Comparison of ENCODE assay signal across 24 cellular contexts in the genomic region with DNA sequence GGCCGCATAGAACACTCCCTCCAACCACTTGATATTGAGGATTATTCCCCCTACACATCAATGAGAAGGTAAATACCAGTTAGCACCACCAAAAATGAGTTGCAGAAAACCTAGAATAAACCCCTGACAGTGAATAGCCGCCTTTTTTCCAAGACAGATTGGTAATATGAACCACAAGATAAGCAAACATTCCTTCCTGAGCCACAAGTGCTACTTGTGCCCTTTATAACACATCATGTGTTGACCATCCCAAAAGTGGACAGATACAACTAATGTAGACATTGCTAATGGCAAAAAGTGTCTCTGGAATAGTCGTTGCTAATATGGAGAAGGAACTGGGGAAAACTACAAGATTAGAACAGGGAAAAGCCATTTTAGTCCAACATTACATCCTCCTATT. TPM values are rescaled to one million over a fixed set of nuclear protein-coding genes. Genes with fewer than 3 reads are reported as not detected.
A peak's percentile ranks its signal among the peaks of the same experiment; 100 is the strongest.
DNase-seq lines count a peak whose midpoint lies in the region; ATAC-seq, FAIRE-seq and TF ChIP-seq lines count a peak whose summit lies in the region.
"Had no signal": no experiment of that assay in that cellular context is flagged by ENCODE, and none has a peak within 500 bp of the region (broad histone marks: within the 10 kb centered on the region; RNA-seq: fewer than 3 reads in every experiment).

No MANE protein-coding gene starts in this region.

- ATAC-seq in SK-N-SH treated with all-trans-retinoic acid at 6 μM for 48 hours, result no peak
- ATAC-seq in CD4-positive, alpha-beta T cell (ENCODE audit: poor library complexity), result no peak
- ATAC-seq: A549; CD8-positive, alpha-beta T cell; GM23338 had no signal

- WGBS in trophoblast cell (ENCODE audit: extremely low coverage, insufficient coverage, insufficient read length), result no CpG with 5 or more reads among the region's 3 CpGs

- H3K27me3 ChIP-seq in neutrophil, result no peaks in the 10 kb centered on the region
- no peaks in the 10 kb centered on the region for H3K27me3 ChIP-seq in CD4-positive, alpha-beta T cell (ENCODE audit: control insufficient read depth, insufficient read depth, low read length)
- H3K27me3 ChIP-seq in trophoblast cell (ENCODE audit: insufficient read depth, low read length), result no peaks in the 10 kb centered on the region
- H3K27me3 ChIP-seq: Peyer's patch had no signal

- H3K4me3 Mint-ChIP-seq in CD4-positive, alpha-beta T cell, result no peak overlapping the region
- H3K4me3 Mint-ChIP-seq: CD8-positive, alpha-beta T cell; GM23338; H9 had no signal

- H2AFZ ChIP-seq in trophoblast cell (ENCODE audit: insufficient read depth, low read length, poor library complexity), result no peak overlapping the region

- H4K91ac ChIP-seq in trophoblast cell (ENCODE audit: low read depth, low read length), result no peak overlapping the region

- H3K4ac ChIP-seq in trophoblast cell (ENCODE audit: low read depth, low read length), result no peak overlapping the region

- H3K27ac ChIP-seq in neutrophil (peak overlapping the region; percentile 88), trophoblast cell (ENCODE audit: low read depth, low read length) (no peak overlapping the region)
- H3K27ac ChIP-seq in CD4-positive, alpha-beta T cell (ENCODE audit: low read depth, low read length), result no peak overlapping the region
- H3K27ac ChIP-seq: A549, KMS-11, Peyer's patch had no signal

- no peak for DNase-seq in HTR-8/SVneo (ENCODE audit: insufficient read length, low spot score)
- DNase-seq in OCI-M2 (lab: John Stamatoyannopoulos, UW; ENCODE audit: unreplicated experiment), result peak; percentile 38
- peak; percentile 3 for DNase-seq in fibroblast of peridontal ligament (ENCODE audit: extremely low read depth)
- DNase-seq in activated CD8-positive, alpha-beta memory T cell treated with anti-CD3 and anti-CD28 coated beads, Interleukin-2, amount 50 U/mL, for 4 hours, result no peak
- no peak for DNase-seq in CD4-positive, alpha-beta T cell
- no peak for DNase-seq in trophoblast cell
- DNase-seq: C1 segment of cervical spinal cord; CD8-positive, alpha-beta T cell; DMS79 treated with DMSO at 0.1 percent for 48 hours; H9; NCI-H1092 treated with DMSO at 0.1 percent for 48 hours; NCI-H1436 treated with DMSO at 0.1 percent for 48 hours; NCI-H187 treated with DMSO at 0.1 percent for 48 hours; NCI-H2107; NCI-H524 treated with DMSO at 0.1 percent for 48 hours; NCI-H774; NK-92 treated with Interleukin-12 subunit alpha and Interleukin-12 subunit beta, amount 100 ng/mL, for 24 hours; Peyer's patch; SHP77 treated with DMSO at 0.1 percent for 48 hours had no signal

- POLR2A ChIA-PET in CD4-positive, alpha-beta T cell (lab: Charles Lee), result no interaction called here

- FAIRE-seq in HTR-8/SVneo (lab: Jason Lieb, UNC), result peak; percentile 33
- FAIRE-seq: A549 had no signal

- H4K12ac ChIP-seq in trophoblast cell (ENCODE audit: low read depth, low read length), result no peak overlapping the region

- H3K27ac Mint-ChIP-seq in CD4-positive, alpha-beta T cell, result no peak overlapping the region
- H3K27ac Mint-ChIP-seq: CD8-positive, alpha-beta T cell; GM23338; H9 had no signal

- no peaks in the 10 kb centered on the region for H3K79me1 ChIP-seq in trophoblast cell (ENCODE audit: low read length)

- no peak for TF ChIP-seq CTCF in neutrophil (IDR thresholded peaks at IDR 0.05)
- no peak for TF ChIP-seq CTCF in CD4-positive, alpha-beta T cell (IDR thresholded peaks at IDR 0.05)

- H3K79me2 ChIP-seq in trophoblast cell (ENCODE audit: control insufficient read depth, insufficient read depth, low read length, poor library complexity), result no peaks in the 10 kb centered on the region

- H3K4me1 ChIP-seq in neutrophil (ENCODE audit: control insufficient read depth in 1 of 2, insufficient read depth in 1 of 2, low read depth in 1 of 2, low read length in 1 of 2) (peaks cover 32 to 39% of the 10 kb centered on the region in 2 experiments), trophoblast cell (ENCODE audit: control insufficient read depth in 1 of 2, insufficient read depth in 2 of 2, low read length in 2 of 2) (no peaks in the 10 kb centered on the region)
- H3K4me1 ChIP-seq: A549, Peyer's patch had no signal

- H4K8ac ChIP-seq in trophoblast cell (ENCODE audit: low read depth, low read length), result no peak overlapping the region

- H3K9me3 Mint-ChIP-seq in CD4-positive, alpha-beta T cell, result no peaks in the 10 kb centered on the region
- H3K9me3 Mint-ChIP-seq: CD8-positive, alpha-beta T cell; GM23338; H9 had no signal

- CTCF ChIA-PET in CD4-positive, alpha-beta T cell (lab: Charles Lee), result no interaction called here

- no peak overlapping the region for H2BK120ac ChIP-seq in trophoblast cell (ENCODE audit: insufficient read depth, low read length, poor library complexity)

- H3K27me3 Mint-ChIP-seq in CD4-positive, alpha-beta T cell, result no peaks in the 10 kb centered on the region

- H3K4me2 ChIP-seq in trophoblast cell (ENCODE audit: low read length), result no peak overlapping the region
- H3K4me2 ChIP-seq: A549, GM23338, KMS-11 had no signal

- H3K4me3 ChIP-seq in neutrophil (ENCODE audit: low read depth in 1 of 2, low read length in 1 of 2) (no peak overlapping the region), trophoblast cell (ENCODE audit: low read depth, low read length) (no peak overlapping the region)
- H3K4me3 ChIP-seq: A549, GM23338, Peyer's patch had no signal

- H3K36me3 ChIP-seq in neutrophil (no peaks in the 10 kb centered on the region), trophoblast cell (ENCODE audit: control insufficient read depth in 1 of 2, insufficient read depth in 2 of 2, low read length in 2 of 2) (no peaks in the 10 kb centered on the region)
- H3K36me3 ChIP-seq: Peyer's patch had no signal

- H3K9me3 ChIP-seq in neutrophil (no peaks in the 10 kb centered on the region), trophoblast cell (ENCODE audit: insufficient read depth, low read depth, low read length) (no peaks in the 10 kb centered on the region)
- no peaks in the 10 kb centered on the region for H3K9me3 ChIP-seq in CD4-positive, alpha-beta T cell (ENCODE audit: control insufficient read depth, low read length)
- H3K9me3 ChIP-seq: A549, Peyer's patch had no signal

- H2BK5ac ChIP-seq in trophoblast cell (ENCODE audit: low read depth, low read length, poor library complexity), result no peak overlapping the region

- H3K23ac ChIP-seq in trophoblast cell (ENCODE audit: low read length), result no peak overlapping the region

- no peak overlapping the region for H3K14ac ChIP-seq in trophoblast cell (ENCODE audit: low read length)

- no peaks in the 10 kb centered on the region for H3K36me3 Mint-ChIP-seq in CD4-positive, alpha-beta T cell (ENCODE audit: low read depth)
- H3K36me3 Mint-ChIP-seq: CD8-positive, alpha-beta T cell had no signal

- H2AK5ac ChIP-seq in trophoblast cell (ENCODE audit: low read length), result no peak overlapping the region

- no peak overlapping the region for H3K18ac ChIP-seq in trophoblast cell (ENCODE audit: low read length)

- intact Hi-C loops in CD4-positive, alpha-beta T cell (cut with DNase I, micrococcal nuclease), result no loop called here

- no peak overlapping the region for H3K9ac ChIP-seq in trophoblast cell (ENCODE audit: low read length)
- H3K9ac ChIP-seq: KMS-11 had no signal

- H2BK12ac ChIP-seq in trophoblast cell (ENCODE audit: low read length), result no peak overlapping the region

- peaks cover 17% of the 10 kb centered on the region for H3K4me1 Mint-ChIP-seq in CD4-positive, alpha-beta T cell (ENCODE audit: low read depth)

TF ChIP-seq in SK-N-SH treated with all-trans-retinoic acid at 6 μM for 48 hours, 23 proteins besides CTCF, POLR2A, EP300 and RAD21:
- TF ChIP-seq, protein P1, sequence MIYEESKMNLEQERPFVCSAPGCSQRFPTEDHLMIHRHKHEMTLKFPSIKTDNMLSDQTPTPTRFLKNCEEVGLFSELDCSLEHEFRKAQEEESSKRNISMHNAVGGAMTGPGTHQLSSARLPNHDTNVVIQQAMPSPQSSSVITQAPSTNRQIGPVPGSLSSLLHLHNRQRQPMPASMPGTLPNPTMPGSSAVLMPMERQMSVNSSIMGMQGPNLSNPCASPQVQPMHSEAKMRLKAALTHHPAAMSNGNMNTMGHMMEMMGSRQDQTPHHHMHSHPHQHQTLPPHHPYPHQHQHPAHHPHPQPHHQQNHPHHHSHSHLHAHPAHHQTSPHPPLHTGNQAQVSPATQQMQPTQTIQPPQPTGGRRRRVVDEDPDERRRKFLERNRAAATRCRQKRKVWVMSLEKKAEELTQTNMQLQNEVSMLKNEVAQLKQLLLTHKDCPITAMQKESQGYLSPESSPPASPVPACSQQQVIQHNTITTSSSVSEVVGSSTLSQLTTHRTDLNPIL (CRISPR knock-in tag; IDR thresholded peaks at IDR 0.05; ENCODE audit: low read depth), result no peak
- TF ChIP-seq TOX (CRISPR knock-in tag; IDR thresholded peaks at IDR 0.05; ENCODE audit: borderline replicate concordance) (no peak), RARB (CRISPR knock-in tag; IDR thresholded peaks at IDR 0.05) (no peak), OSR1 (CRISPR knock-in tag; IDR thresholded peaks at IDR 0.05) (no peak), ZFP3 (CRISPR knock-in tag; IDR thresholded peaks at IDR 0.05) (no peak)

RNA-seq across cellular contexts. Expression of gene NOXRED1, which starts 17.2 kb away (rescaled TPM):
- under 1 TPM; 0.16 to 0.42 TPM for total RNA-seq in CD4-positive, alpha-beta T cell
- polyA plus RNA-seq in trophoblast cell (2013), result 0.15 and 0.22 TPM in 2 replicates
- total RNA-seq: GM23338, H9 had no signal

RNA-seq across cellular contexts. Expression of gene SAMD15, which starts 28.9 kb away (rescaled TPM):
- under 1 TPM in 1 of 2 experiments, not detected in 1; 0.34 TPM for total RNA-seq in CD4-positive, alpha-beta T cell
- polyA plus RNA-seq in trophoblast cell (2013), result 0.41 and 0.50 TPM in 2 replicates

RNA-seq across cellular contexts. Expression of gene TMED8, which starts 29.2 kb away (rescaled TPM):
- 1 to 10 TPM; 4.9 to 5.1 TPM for total RNA-seq in CD4-positive, alpha-beta T cell
- 5.9 and 6.0 TPM in 2 replicates for polyA plus RNA-seq in trophoblast cell (2013)

RNA-seq across cellular contexts. Expression of gene VIPAS39, which starts 51.3 kb away (rescaled TPM):
- total RNA-seq in CD4-positive, alpha-beta T cell, result 1 to 10 TPM; 7.6 to 8.7 TPM
- 18.6 and 19.9 TPM in 2 replicates for polyA plus RNA-seq in trophoblast cell (2013)

RNA-seq across cellular contexts. Expression of gene AHSA1, which starts 51.8 kb away (rescaled TPM):
- 10 to 100 TPM; 28.7 to 33.7 TPM for total RNA-seq in CD4-positive, alpha-beta T cell
- 98.3 and 100 TPM in 2 replicates for polyA plus RNA-seq in trophoblast cell (2013)

Comparison
In these comparisons a context has a peak if more than half of its experiments do, and no peak if none do; other contexts are left out.
1. DNase-seq: peak in OCI-M2 (single experiment) and fibroblast of peridontal ligament (single experiment); none in HTR-8/SVneo (single experiment), activated CD8-positive, alpha-beta memory T cell treated with anti-CD3 and anti-CD28 coated beads, Interleukin-2, amount 50 U/mL, for 4 hours (single experiment), CD4-positive, alpha-beta T cell (0 of 10) and trophoblast cell (0 of 2).